ENCODE assay signal across 1 cellular context in genomic region chr7:76359111-76359986, GRCh38.
A peak's percentile ranks its signal among the peaks of the same experiment; 100 is the strongest.
TF ChIP-seq lines count a peak whose summit lies in the region.

No MANE protein-coding gene starts in this region.

TF ChIP-seq in HepG2, 621 proteins besides CTCF, POLR2A, EP300 and RAD21 (continued from another document and continues in another):
- TF ChIP-seq ZNF362 (CRISPR knock-in tag; IDR thresholded peaks at IDR 0.05; ENCODE audit: borderline replicate concordance) (0 out of 2 replicates have a peak, but pooled peaks have one; percentile 6), CCDC6 (CRISPR knock-in tag; IDR thresholded peaks at IDR 0.05) (no peak), ZNF644 (CRISPR knock-in tag; IDR thresholded peaks at IDR 0.05; ENCODE audit: low read depth) (no peak), ATF2 (CRISPR knock-in tag; IDR thresholded peaks at IDR 0.05) (0 out of 2 replicates have a peak, but pooled peaks have one; percentile 27), CREB3 (CRISPR knock-in tag; IDR thresholded peaks at IDR 0.05) (no peak), ZNF430 (CRISPR knock-in tag; IDR thresholded peaks at IDR 0.05) (0 out of 2 replicates have a peak, but pooled peaks have one; percentile 31), ZIK1 (CRISPR knock-in tag; IDR thresholded peaks at IDR 0.05; ENCODE audit: borderline replicate concordance, low read depth) (peak; percentile 68), TGIF2 (CRISPR knock-in tag; IDR thresholded peaks at IDR 0.05) (peak; percentile 61; the same call in 1 of the 2 replicates), SAP130 (CRISPR knock-in tag; IDR thresholded peaks at IDR 0.05; ENCODE audit: low read depth) (peak; percentile 66), SOX5 (CRISPR knock-in tag; IDR thresholded peaks at IDR 0.05; ENCODE audit: borderline replicate concordance) (peak; percentile 37; the same call in 1 of the 2 replicates), ZNF580 (CRISPR knock-in tag; IDR thresholded peaks at IDR 0.05; ENCODE audit: borderline replicate concordance, low read depth) (0 out of 2 replicates have a peak, but pooled peaks have one; percentile 32), TRIM24 (CRISPR knock-in tag; IDR thresholded peaks at IDR 0.05) (no peak), GLI4 (CRISPR knock-in tag; IDR thresholded peaks at IDR 0.05; ENCODE audit: borderline replicate concordance) (no peak), ZMYM2 (CRISPR knock-in tag; IDR thresholded peaks at IDR 0.05) (0 out of 2 replicates have a peak, but pooled peaks have one; percentile 10), IRX3 (CRISPR knock-in tag; IDR thresholded peaks at IDR 0.05; ENCODE audit: borderline replicate concordance, low read depth) (no peak), ZNF740 (CRISPR knock-in tag; IDR thresholded peaks at IDR 0.05) (peak; percentile 100), ERF (CRISPR knock-in tag; IDR thresholded peaks at IDR 0.05) (peak; percentile 56; the same call in 1 of the 2 replicates), CBX2 (IDR thresholded peaks at IDR 0.05; ENCODE audit: low read depth, low read length) (no peak), CBX2 (CRISPR knock-in tag; IDR thresholded peaks at IDR 0.05; ENCODE audit: low read depth) (no peak), ZNF792 (CRISPR knock-in tag; IDR thresholded peaks at IDR 0.05) (peak; percentile 23; the same call in 1 of the 2 replicates), STAG1 (CRISPR knock-in tag; IDR thresholded peaks at IDR 0.05) (peak; percentile 44), FOXM1 (CRISPR knock-in tag; IDR thresholded peaks at IDR 0.05) (no peak), MAZ (IDR thresholded peaks at IDR 0.05; ENCODE audit: borderline replicate concordance, low read depth, low read length) (peak; percentile 88), MAZ (CRISPR knock-in tag; IDR thresholded peaks at IDR 0.05; ENCODE audit: low read depth) (0 out of 2 replicates have a peak, but pooled peaks have one; percentile 58), IKZF5 (CRISPR knock-in tag; IDR thresholded peaks at IDR 0.05) (peak; percentile 51; the same call in 1 of the 2 replicates), IRF2 (CRISPR knock-in tag; IDR thresholded peaks at IDR 0.05) (peak; percentile 78; the same call in 1 of the 2 replicates), RARG (CRISPR knock-in tag; IDR thresholded peaks at IDR 0.05; ENCODE audit: low read depth) (0 out of 2 replicates have a peak, but pooled peaks have one; percentile 1), SRSF1 (optimal IDR thresholded peaks at IDR 0.05; ENCODE audit: low read depth, low read length) (peak; percentile 57), TAF15 (IDR thresholded peaks at IDR 0.05; ENCODE audit: low read depth, low read length, poor library complexity, severe bottlenecking) (peak; percentile 85), ZFP37 (CRISPR knock-in tag; IDR thresholded peaks at IDR 0.05; ENCODE audit: borderline replicate concordance) (0 out of 2 replicates have a peak, but pooled peaks have one; percentile 38), ZNF879 (CRISPR knock-in tag; IDR thresholded peaks at IDR 0.05) (0 out of 2 replicates have a peak, but pooled peaks have one; percentile 72), NR2F6 (IDR thresholded peaks at IDR 0.05) (no peak), NR2F6 (CRISPR knock-in tag; IDR thresholded peaks at IDR 0.05) (peak; percentile 34; the same call in 1 of the 2 replicates), ZNF512 (CRISPR knock-in tag; IDR thresholded peaks at IDR 0.05) (no peak), ZNF280D (CRISPR knock-in tag; IDR thresholded peaks at IDR 0.05) (no peak; the same call in 1 of the 2 replicates), RXRA (CRISPR knock-in tag; IDR thresholded peaks at IDR 0.05) (peak; percentile 76; the same call in 1 of the 2 replicates), HINFP (CRISPR knock-in tag; IDR thresholded peaks at IDR 0.05; ENCODE audit: low read depth) (0 out of 2 replicates have a peak, but pooled peaks have one; percentile 23), MAFG (CRISPR knock-in tag; IDR thresholded peaks at IDR 0.05) (peak; percentile 36; the same call in 1 of the 2 replicates), ZNF33B (CRISPR knock-in tag; IDR thresholded peaks at IDR 0.05) (no peak), HCFC1 (IDR thresholded peaks at IDR 0.05; ENCODE audit: low read depth, low read length) (peak; percentile 93), GLMP (CRISPR knock-in tag; IDR thresholded peaks at IDR 0.05; ENCODE audit: borderline replicate concordance) (no peak), ZNF253 (CRISPR knock-in tag; IDR thresholded peaks at IDR 0.05; ENCODE audit: borderline replicate concordance) (0 out of 2 replicates have a peak, but pooled peaks have one; percentile 62), ETS1 (CRISPR knock-in tag; IDR thresholded peaks at IDR 0.05) (no peak), TBX3 (IDR thresholded peaks at IDR 0.05; ENCODE audit: borderline replicate concordance) (no peak), ZNF547 (CRISPR knock-in tag; IDR thresholded peaks at IDR 0.05) (peak; percentile 25; the same call in 1 of the 2 replicates), RARA (CRISPR knock-in tag; IDR thresholded peaks at IDR 0.05) (peak; percentile 64; the same call in 1 of the 2 replicates), PATZ1 (CRISPR knock-in tag; IDR thresholded peaks at IDR 0.05) (peak; percentile 78), ZBTB21 (CRISPR knock-in tag; IDR thresholded peaks at IDR 0.05) (peak; percentile 50; the same call in 1 of the 2 replicates), ZNF768 (CRISPR knock-in tag; IDR thresholded peaks at IDR 0.05) (no peak), ZNF331 (CRISPR knock-in tag; IDR thresholded peaks at IDR 0.05) (peak; percentile 65), DNMT3B (CRISPR knock-in tag; conservative IDR thresholded peaks at IDR 0.05) (0 out of 2 replicates have a peak, but pooled peaks have one; percentile 8)
